In the genomic region with DNA sequence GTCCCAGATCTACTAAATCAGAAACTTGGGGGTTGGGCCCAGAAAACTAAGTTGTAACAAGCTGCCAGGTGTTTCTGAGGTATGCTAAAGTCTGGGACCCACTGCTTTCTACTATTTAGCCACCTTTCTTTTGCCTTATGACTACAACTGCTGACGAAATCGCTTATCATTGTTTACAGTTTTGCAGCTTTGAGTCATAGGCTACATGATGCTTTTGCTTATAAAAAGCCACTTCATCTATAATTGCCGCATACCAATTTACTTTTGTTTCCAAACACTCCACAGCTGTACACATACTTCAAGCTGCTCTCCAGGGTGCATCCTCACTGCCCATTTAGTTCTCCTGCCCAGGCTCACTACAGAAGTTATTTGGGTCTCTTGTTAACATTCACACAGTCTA, we compare ENCODE assay signal across 15 cellular contexts.
DNase-seq lines count a peak whose midpoint lies in the region; ATAC-seq, FAIRE-seq and TF ChIP-seq lines count a peak whose summit lies in the region.
"Had no signal": no experiment of that assay in that cellular context is flagged by ENCODE, and none has a peak within 500 bp of the region (broad histone marks: within the 10 kb centered on the region; RNA-seq: fewer than 3 reads in every experiment).

No MANE protein-coding gene starts in this region.

- peaks cover 16% of the 10 kb centered on the region for H3K27me3 ChIP-seq in astrocyte (ENCODE audit: insufficient read depth, low read length)
- H3K27me3 ChIP-seq in CD4-positive, alpha-beta T cell (ENCODE audit: control insufficient read depth, insufficient read depth, low read length), result no peaks in the 10 kb centered on the region

- H3K4me2 ChIP-seq in astrocyte (ENCODE audit: low read length), result no peak overlapping the region

- CTCF ChIA-PET in CD4-positive, alpha-beta T cell (lab: Charles Lee), result interaction anchor here (1.1 to 1.6 kb wide), 3 partner anchors 25 to 73 kb away, joined by 3 read pairs; no protein-coding TSS in a partner anchor
- CTCF ChIA-PET in Calu3 (lab: Charles Lee), result interaction anchor here (0.5 kb wide), 1 partner anchor 17 kb away, joined by 4 read pairs; no protein-coding TSS in a partner anchor

- intact Hi-C loops in CD4-positive, alpha-beta T cell (cut with DNase I, micrococcal nuclease), result no loop called here
- intact Hi-C loops in Calu3 (cut with micrococcal nuclease; ENCODE audit: unreplicated experiment), result no loop called here

- peak; percentile 14 to 50 for ATAC-seq in activated CD4-positive, CD25-positive, alpha-beta regulatory T cell treated with anti-CD3 and anti-CD28 coated beads, Interleukin-2, amount 50 U/mL, for 24 hours
- no peak for ATAC-seq in CD4-positive, alpha-beta T cell (ENCODE audit: poor library complexity)
- no peak for ATAC-seq in SK-N-SH treated with all-trans-retinoic acid at 6 μM for 48 hours
- ATAC-seq: natural killer cell treated with Interleukin-12 subunit alpha and Interleukin-12 subunit beta and Interleukin-15 and Interleukin-18, amount 100 ng/mL, for 72 hours had no signal

- DNase-seq in activated CD4-positive, CD25-positive, alpha-beta regulatory T cell treated with anti-CD3 and anti-CD28 coated beads, Interleukin-2, amount 50 U/mL, for 72 hours, result no peak
- DNase-seq in NCI-H2196 (lab: John Stamatoyannopoulos, UW; ENCODE audit: unreplicated experiment), result peak; percentile 68
- peak; percentile 56 for DNase-seq in astrocyte (ENCODE audit: low read depth)
- no peak for DNase-seq in CD4-positive, alpha-beta T cell
- DNase-seq in activated naive CD4-positive, alpha-beta T cell treated with Interleukin-2 at 50 U/mL for 16 hours, result no peak
- no peak for DNase-seq in Calu3
- DNase-seq: ACHN; activated CD4-positive, alpha-beta T cell treated with anti-CD3 and anti-CD28 coated beads, Interleukin-2, amount 10 ng/mL, durations not matched to agents 24 days and 14 days; activated naive CD8-positive, alpha-beta T cell treated with anti-CD3 and anti-CD28 coated beads, Interleukin-2, amount 10 ng/mL, durations not matched to agents 7 days and 5 days; NCI-H526 treated with DMSO at 0.1 percent for 48 hours; sigmoid colon had no signal

- no peak overlapping the region for H3K9ac ChIP-seq in astrocyte (ENCODE audit: low read length)

- POLR2A ChIA-PET in CD4-positive, alpha-beta T cell (lab: Charles Lee), result interaction anchor here (0.6 kb wide), 1 partner anchor 1841 kb away, joined by 3 read pairs; no protein-coding TSS in a partner anchor

- peaks cover 11% of the 10 kb centered on the region for H3K27me3 Mint-ChIP-seq in astrocyte (ENCODE audit: low read depth, unreplicated experiment)
- H3K27me3 Mint-ChIP-seq in CD4-positive, alpha-beta T cell, result no peaks in the 10 kb centered on the region
- peaks cover 67% of the 10 kb centered on the region for H3K27me3 Mint-ChIP-seq in Calu3 (ENCODE audit: unreplicated experiment)

- no peaks in the 10 kb centered on the region for H3K36me3 Mint-ChIP-seq in astrocyte (ENCODE audit: low read depth, unreplicated experiment)
- no peaks in the 10 kb centered on the region for H3K36me3 Mint-ChIP-seq in CD4-positive, alpha-beta T cell (ENCODE audit: low read depth)
- no peaks in the 10 kb centered on the region for H3K36me3 Mint-ChIP-seq in Calu3 (ENCODE audit: insufficient read depth, unreplicated experiment)
- H3K36me3 Mint-ChIP-seq: activated naive CD8-positive, alpha-beta T cell treated with anti-CD3 and anti-CD28 coated beads, Interleukin-2, amount 10 ng/mL, durations not matched to agents 7 days and 5 days; natural killer cell treated with Interleukin-12 subunit alpha and Interleukin-12 subunit beta and Interleukin-15 and Interleukin-18, amount 100 ng/mL, for 72 hours had no signal

- no peaks in the 10 kb centered on the region for H3K36me3 ChIP-seq in astrocyte (ENCODE audit: insufficient read depth, low read length)
- H3K36me3 ChIP-seq: sigmoid colon, thoracic aorta had no signal

- H3K27ac ChIP-seq in astrocyte (ENCODE audit: low read depth, low read length), result no peak overlapping the region
- no peak overlapping the region for H3K27ac ChIP-seq in CD4-positive, alpha-beta T cell (ENCODE audit: low read depth, low read length)
- H3K27ac ChIP-seq: sigmoid colon, thoracic aorta had no signal

- H3K4me3 ChIP-seq in astrocyte (ENCODE audit: insufficient read depth, low read depth, low read length), result no peak overlapping the region
- H3K4me3 ChIP-seq: sigmoid colon, thoracic aorta had no signal

- no peaks in the 10 kb centered on the region for H3K9me3 ChIP-seq in astrocyte (ENCODE audit: insufficient read depth, low read depth, low read length)
- no peaks in the 10 kb centered on the region for H3K9me3 ChIP-seq in CD4-positive, alpha-beta T cell (ENCODE audit: control insufficient read depth, low read length)
- H3K9me3 ChIP-seq: sigmoid colon, thoracic aorta had no signal

- no peaks in the 10 kb centered on the region for H3K79me2 ChIP-seq in astrocyte (ENCODE audit: insufficient read depth, low read length)

- TF ChIP-seq CTCF in astrocyte (IDR thresholded peaks at IDR 0.05; ENCODE audit: insufficient read depth, low read depth, low read length) (no peak), Calu3 (IDR thresholded peaks at IDR 0.05; ENCODE audit: unreplicated experiment) (no peak)
- no peak for TF ChIP-seq CTCF in CD4-positive, alpha-beta T cell (IDR thresholded peaks at IDR 0.05)

- H2AFZ ChIP-seq in astrocyte (ENCODE audit: low read depth, low read length), result no peak overlapping the region

- no peaks in the 10 kb centered on the region for H3K4me1 ChIP-seq in astrocyte (ENCODE audit: insufficient read depth, low read length)
- H3K4me1 ChIP-seq: sigmoid colon had no signal

- no peaks in the 10 kb centered on the region for H4K20me1 ChIP-seq in astrocyte (ENCODE audit: insufficient read depth, low read length)

- no peaks in the 10 kb centered on the region for H3K9me3 Mint-ChIP-seq in astrocyte (ENCODE audit: unreplicated experiment)
- H3K9me3 Mint-ChIP-seq in CD4-positive, alpha-beta T cell, result no peaks in the 10 kb centered on the region
- no peaks in the 10 kb centered on the region for H3K9me3 Mint-ChIP-seq in Calu3 (ENCODE audit: low read depth, unreplicated experiment)
- H3K9me3 Mint-ChIP-seq: activated CD4-positive, alpha-beta T cell treated with anti-CD3 and anti-CD28 coated beads, Interleukin-2, amount 10 ng/mL, durations not matched to agents 24 days and 14 days; natural killer cell treated with Interleukin-12 subunit alpha and Interleukin-12 subunit beta and Interleukin-15 and Interleukin-18, amount 100 ng/mL, for 72 hours had no signal

- no TSS peak for BruUV-seq in Calu3 (replicated peaks; lab: Mats Ljungman, UMichigan)

- H3K27ac Mint-ChIP-seq in astrocyte (ENCODE audit: unreplicated experiment), result no peak overlapping the region
- H3K27ac Mint-ChIP-seq in CD4-positive, alpha-beta T cell, result no peak overlapping the region
- no peak overlapping the region for H3K27ac Mint-ChIP-seq in Calu3 (ENCODE audit: unreplicated experiment)
- H3K27ac Mint-ChIP-seq: activated CD4-positive, alpha-beta T cell treated with anti-CD3 and anti-CD28 coated beads, Interleukin-2, amount 10 ng/mL, durations not matched to agents 24 days and 14 days; activated naive CD8-positive, alpha-beta T cell treated with anti-CD3 and anti-CD28 coated beads, Interleukin-2, amount 10 ng/mL, durations not matched to agents 7 days and 5 days; natural killer cell treated with Interleukin-12 subunit alpha and Interleukin-12 subunit beta and Interleukin-15 and Interleukin-18, amount 100 ng/mL, for 72 hours had no signal

- H3K4me3 Mint-ChIP-seq in astrocyte (ENCODE audit: unreplicated experiment), result no peak overlapping the region
- no peak overlapping the region for H3K4me3 Mint-ChIP-seq in CD4-positive, alpha-beta T cell
- H3K4me3 Mint-ChIP-seq in Calu3 (ENCODE audit: low read depth, unreplicated experiment), result no peak overlapping the region
- H3K4me3 Mint-ChIP-seq: activated CD4-positive, alpha-beta T cell treated with anti-CD3 and anti-CD28 coated beads, Interleukin-2, amount 10 ng/mL, durations not matched to agents 24 days and 14 days; activated naive CD8-positive, alpha-beta T cell treated with anti-CD3 and anti-CD28 coated beads, Interleukin-2, amount 10 ng/mL, durations not matched to agents 7 days and 5 days; natural killer cell treated with Interleukin-12 subunit alpha and Interleukin-12 subunit beta and Interleukin-15 and Interleukin-18, amount 100 ng/mL, for 72 hours had no signal

- no peak for FAIRE-seq in astrocyte (lab: Jason Lieb, UNC)

- H3K4me1 Mint-ChIP-seq in astrocyte (ENCODE audit: low read depth, unreplicated experiment), result no peaks in the 10 kb centered on the region
- H3K4me1 Mint-ChIP-seq in CD4-positive, alpha-beta T cell (ENCODE audit: low read depth), result peaks cover 35% of the 10 kb centered on the region
- H3K4me1 Mint-ChIP-seq in Calu3 (ENCODE audit: low read depth, unreplicated experiment), result no peaks in the 10 kb centered on the region

TF ChIP-seq in SK-N-SH treated with all-trans-retinoic acid at 6 μM for 48 hours, 23 proteins besides CTCF, POLR2A, EP300 and RAD21:
- TF ChIP-seq CSRNP3 (CRISPR knock-in tag; IDR thresholded peaks at IDR 0.05), result no peak
- no peak for TF ChIP-seq BACH2 (CRISPR knock-in tag; IDR thresholded peaks at IDR 0.05; ENCODE audit: borderline replicate concordance)

Comparison
In these comparisons a context has a peak if more than half of its experiments do, and no peak if none do; other contexts are left out.
1. ATAC-seq: peak in activated CD4-positive, CD25-positive, alpha-beta regulatory T cell treated with anti-CD3 and anti-CD28 coated beads, Interleukin-2, amount 50 U/mL, for 24 hours (2 of 2); none in CD4-positive, alpha-beta T cell (single experiment) and SK-N-SH treated with all-trans-retinoic acid at 6 μM for 48 hours (single experiment).
2. DNase-seq: peak in NCI-H2196 (single experiment) and astrocyte (single experiment); none in activated CD4-positive, CD25-positive, alpha-beta regulatory T cell treated with anti-CD3 and anti-CD28 coated beads, Interleukin-2, amount 50 U/mL, for 72 hours (single experiment), CD4-positive, alpha-beta T cell (0 of 10), activated naive CD4-positive, alpha-beta T cell treated with Interleukin-2 at 50 U/mL for 16 hours (single experiment) and Calu3 (single experiment).